ENCODE assay signal across 19 cellular contexts in genomic region chr6:156508126-156508525, GRCh38.
DNase-seq lines count a peak whose midpoint lies in the region; ATAC-seq, FAIRE-seq and TF ChIP-seq lines count a peak whose summit lies in the region.
"Had no signal": no experiment of that assay in that cellular context is flagged by ENCODE, and none has a peak within 500 bp of the region (broad histone marks: within the 10 kb centered on the region; RNA-seq: fewer than 3 reads in every experiment).

No MANE protein-coding gene starts in this region.

- no peak for TF ChIP-seq POLR2A in HepG2 (IDR thresholded peaks at IDR 0.05; ENCODE audit: insufficient read depth in 1 of 2, low read depth in 2 of 2, low read length in 2 of 2)

- H3K4me3 ChIP-seq in HepG2 (replicated peaks in 1 of 3; ENCODE audit: insufficient read depth in 1 of 3, low read depth in 2 of 3, low read length in 3 of 3): no peak overlapping the region
- H3K4me3 ChIP-seq: BLaER1 had no signal

- no peak overlapping the region for H3K4me3 Mint-ChIP-seq in progenitor cell of endocrine pancreas (ENCODE audit: low read depth)
- H3K4me3 Mint-ChIP-seq: CD14-positive monocyte; CD4-positive, alpha-beta memory T cell; HFFc6 had no signal

- no peaks in the 10 kb centered on the region for H4K20me1 ChIP-seq in HepG2 (ENCODE audit: insufficient read depth, low read length)
- H4K20me1 ChIP-seq: BLaER1 had no signal

- TF ChIP-seq CTCF in progenitor cell of endocrine pancreas (IDR thresholded peaks at IDR 0.05; ENCODE audit: unreplicated experiment) (no peak), HepG2 (CRISPR knock-in tag; IDR thresholded peaks at IDR 0.05) (no peak)

- DNase-seq in G401 (ENCODE audit: low spot score) (peak; percentile 73), cerebellar cortex (ENCODE audit: low spot score) (peak; percentile 66), inferior parietal cortex (ENCODE audit: extremely low spot score) (peak; percentile 67), occipital lobe (lab: John Stamatoyannopoulos, UW) (peak; percentile 15), NCI-H2227 (lab: John Stamatoyannopoulos, UW; ENCODE audit: unreplicated experiment) (no peak), progenitor cell of endocrine pancreas (ENCODE audit: low spot score, unreplicated experiment) (no peak), HepG2 (ENCODE audit: low spot score) (no peak)
- DNase-seq in stimulated activated CD4-positive, alpha-beta T cell treated with anti-CD3 and anti-CD28 coated beads, Interleukin-15, amount 100 ng/mL, for 24 hours: no peak
- DNase-seq: CD4-positive, alpha-beta memory T cell; DMS153; DMS79; GF-D8; GOT3; H7; HFFc6 had no signal

- FAIRE-seq in HepG2 (lab: Jason Lieb, UNC): no peak

- peaks cover 9% of the 10 kb centered on the region for H3K27me3 Mint-ChIP-seq in progenitor cell of endocrine pancreas

- no peaks in the 10 kb centered on the region for H3K4me1 Mint-ChIP-seq in progenitor cell of endocrine pancreas (ENCODE audit: low read depth)
- H3K4me1 Mint-ChIP-seq: CD4-positive, alpha-beta memory T cell had no signal

- H3K36me3 Mint-ChIP-seq in progenitor cell of endocrine pancreas (ENCODE audit: insufficient read depth): no peaks in the 10 kb centered on the region
- H3K36me3 Mint-ChIP-seq: CD14-positive monocyte; CD4-positive, alpha-beta memory T cell had no signal

- H3K27ac Mint-ChIP-seq in progenitor cell of endocrine pancreas: no peak overlapping the region
- H3K27ac Mint-ChIP-seq: CD14-positive monocyte; CD4-positive, alpha-beta memory T cell; HFFc6 had no signal

- H3K27me3 ChIP-seq in HepG2 (ENCODE audit: control insufficient read depth in 1 of 2, insufficient read depth in 2 of 2, low read length in 2 of 2): peaks cover 0 to 25% of the 10 kb centered on the region in 2 experiments; a peak in 2 of 5 replicates
- H3K27me3 ChIP-seq: BLaER1 had no signal

- intact Hi-C loops in HepG2 (cut with micrococcal nuclease; ENCODE audit: unreplicated experiment): no loop called here

- WGBS in HepG2 (ENCODE audit: low lambda C conversion rate): 30% methylated on average over 5 of the region's 5 CpGs

- CTCF ChIA-PET in HepG2 (lab: Yijun Ruan, JAX; ENCODE audit: low intra/inter-chr PET ratio, low total read pairs): no interaction called here

- TF ChIP-seq RAD21 in HepG2 (CRISPR knock-in tag; IDR thresholded peaks at IDR 0.05): no peak

- in situ Hi-C loops in G401 (cut with HindIII; ENCODE audit: low sequenced_read_pairs) (no loop called here), HepG2 (cut with HindIII; ENCODE audit: extremely low pct_ligation_motif_present, low pct_unique_long_range_greater_than_20kb) (no loop called here)

- H3K36me3 ChIP-seq in HepG2 (replicated peaks in 1 of 2; ENCODE audit: control insufficient read depth in 1 of 2, insufficient read depth in 2 of 2, low read length in 2 of 2): no peaks in the 10 kb centered on the region
- H3K36me3 ChIP-seq: BLaER1 had no signal

- BruUV-seq in HepG2 (replicated peaks; lab: Mats Ljungman, UMichigan): no TSS peak

- no peak for ATAC-seq in HepG2
- ATAC-seq: HCT116 had no signal

- H3K9ac ChIP-seq in HepG2 (ENCODE audit: insufficient read depth, low read depth, low read length): no peak overlapping the region
- H3K9ac ChIP-seq: BLaER1 had no signal

- POLR2A ChIA-PET in HepG2 (lab: Yijun Ruan, JAX): no interaction called here

- no peaks in the 10 kb centered on the region for H3K9me3 Mint-ChIP-seq in progenitor cell of endocrine pancreas (ENCODE audit: low read depth)
- H3K9me3 Mint-ChIP-seq: HFFc6 had no signal

- H3K4me1 ChIP-seq in HepG2 (ENCODE audit: insufficient read depth, low read length): no peaks in the 10 kb centered on the region
- H3K4me1 ChIP-seq: BLaER1 had no signal

- TF ChIP-seq EP300 in HepG2 (IDR thresholded peaks at IDR 0.05; ENCODE audit: low read depth in 2 of 2, low read length in 2 of 2) (no peak), HepG2 (CRISPR knock-in tag; IDR thresholded peaks at IDR 0.05; ENCODE audit: borderline replicate concordance) (no peak)

- no peak overlapping the region for H2AFZ ChIP-seq in HepG2 (ENCODE audit: low read length)

- H3K9me3 ChIP-seq in HepG2 (ENCODE audit: low read length): no peaks in the 10 kb centered on the region
- H3K9me3 ChIP-seq: BLaER1 had no signal

- no peak overlapping the region for H3K4me2 ChIP-seq in HepG2 (ENCODE audit: low read depth, low read length)
- H3K4me2 ChIP-seq: BLaER1 had no signal

- no peak overlapping the region for H3K27ac ChIP-seq in HepG2 (ENCODE audit: extremely low read length, insufficient read depth, low read length)
- H3K27ac ChIP-seq: BLaER1, HL-60 had no signal

- no peaks in the 10 kb centered on the region for H3K79me2 ChIP-seq in HepG2 (ENCODE audit: insufficient read depth, low read length)

TF ChIP-seq in HepG2, 621 proteins besides CTCF, POLR2A, EP300 and RAD21 (continues in another document):
- TF ChIP-seq KDM1A (CRISPR knock-in tag; IDR thresholded peaks at IDR 0.05) (no peak), SALL1 (CRISPR knock-in tag; IDR thresholded peaks at IDR 0.05) (no peak), ZGPAT (CRISPR knock-in tag; IDR thresholded peaks at IDR 0.05) (no peak), RERE (CRISPR knock-in tag; IDR thresholded peaks at IDR 0.05; ENCODE audit: low read depth) (no peak), SSRP1 (CRISPR knock-in tag; IDR thresholded peaks at IDR 0.05) (no peak), ZNF747 (CRISPR knock-in tag; IDR thresholded peaks at IDR 0.05; ENCODE audit: borderline replicate concordance) (no peak), ZKSCAN1 (IDR thresholded peaks at IDR 0.05; ENCODE audit: low read length) (no peak), ZNF367 (CRISPR knock-in tag; IDR thresholded peaks at IDR 0.05; ENCODE audit: borderline replicate concordance) (no peak)

Comparison
In these comparisons a context has a peak if more than half of its experiments do, and no peak if none do; other contexts are left out.
1. DNase-seq: peak in G401 (single experiment), cerebellar cortex (single experiment), inferior parietal cortex (single experiment) and occipital lobe (single experiment); none in NCI-H2227 (single experiment), progenitor cell of endocrine pancreas (single experiment), stimulated activated CD4-positive, alpha-beta T cell treated with anti-CD3 and anti-CD28 coated beads, Interleukin-15, amount 100 ng/mL, for 24 hours (single experiment) and HepG2 (single experiment).